30 cellular contexts compared by ENCODE assay signal in the genomic region with DNA sequence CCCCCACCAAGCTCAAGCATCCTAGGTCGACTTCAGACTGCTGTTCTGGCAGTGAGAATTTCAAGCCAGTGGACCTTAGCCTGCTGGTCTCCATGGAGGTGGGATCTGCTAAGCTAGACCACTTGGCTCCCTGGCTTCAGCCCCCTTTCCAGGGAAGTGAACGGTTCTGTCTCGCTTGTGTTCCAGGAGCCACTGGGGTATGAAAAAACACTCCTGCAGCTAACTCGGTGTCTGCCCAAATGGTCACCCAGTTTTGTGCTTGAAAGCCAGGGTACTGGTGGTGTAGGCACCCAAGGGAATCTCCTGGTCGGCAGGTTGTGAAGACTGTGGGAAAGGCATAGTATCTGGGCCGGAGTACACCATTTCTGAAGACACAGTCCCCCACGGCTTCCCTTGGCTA.
"Had no signal": no experiment of that assay in that cellular context is flagged by ENCODE, and none has a peak within 500 bp of the region (broad histone marks: within the 10 kb centered on the region; RNA-seq: fewer than 3 reads in every experiment).

No MANE protein-coding gene starts in this region.

- H3K36me3 ChIP-seq: brain microvascular endothelial cell had no signal

- H3K27ac ChIP-seq: brain microvascular endothelial cell, epithelial cell of prostate had no signal

- ATAC-seq: activated CD8-positive, alpha-beta T cell treated with anti-CD3 and anti-CD28 coated beads for 36 hours; activated T-cell treated with anti-CD3 and anti-CD28 coated beads, Interleukin-2, amount 50 U/mL, for 4 hours; activated T-helper 17 cell treated with anti-CD3 and anti-CD28 coated beads, Interleukin-2, amount 50 U/mL, for 72 hours had no signal

- DNase-seq: activated CD4-positive, alpha-beta T cell treated with anti-CD3 and anti-CD28 coated beads for 1 hour; activated CD4-positive, alpha-beta T cell treated with anti-CD3 and anti-CD28 coated beads for 4 hours; activated CD4-positive, alpha-beta T cell treated with anti-CD3 and anti-CD28 coated beads, Interleukin-2, amount 10 ng/mL, durations not matched to agents 7 days and 5 days; activated CD4-positive, alpha-beta T cell treated with anti-CD3 and anti-CD28 coated beads, Interleukin-2, amount 50 U/mL, for 48 hours; activated CD4-positive, CD25-positive, alpha-beta regulatory T cell; activated CD8-positive, alpha-beta memory T cell treated with anti-CD3 and anti-CD28 coated beads for 24 hours; activated CD8-positive, alpha-beta T cell treated with anti-CD3 and anti-CD28 coated beads for 36 hours; activated effector memory CD4-positive, alpha-beta T cell treated with Interleukin-2 at 50 U/mL for 16 hours; activated gamma-delta T cell treated with Interleukin-2 at 50 U/mL for 16 hours; activated naive CD4-positive, alpha-beta T cell treated with anti-CD3 and anti-CD28 coated beads, Interleukin-2, amount 50 U/mL, for 16 hours; activated naive CD4-positive, alpha-beta T cell treated with Interleukin-2 at 50 U/mL for 16 hours; activated T-cell treated with anti-CD3 and anti-CD28 coated beads, Interleukin-2, amount 50 U/mL, for 4 hours; amniotic stem cell; anterior cingulate cortex; brain microvascular endothelial cell; caudate nucleus; cortex of kidney; dermis blood vessel endothelial cell; effector CD8-positive, alpha-beta T cell; foreskin fibroblast; head of caudate nucleus; T-helper 2 cell had no signal

- FAIRE-seq: astrocyte, bronchial epithelial cell, colon, endometrium, endothelial cell of umbilical vein, frontal cortex had no signal
